ENCODE assay signal across 15 cellular contexts in the genomic region with DNA sequence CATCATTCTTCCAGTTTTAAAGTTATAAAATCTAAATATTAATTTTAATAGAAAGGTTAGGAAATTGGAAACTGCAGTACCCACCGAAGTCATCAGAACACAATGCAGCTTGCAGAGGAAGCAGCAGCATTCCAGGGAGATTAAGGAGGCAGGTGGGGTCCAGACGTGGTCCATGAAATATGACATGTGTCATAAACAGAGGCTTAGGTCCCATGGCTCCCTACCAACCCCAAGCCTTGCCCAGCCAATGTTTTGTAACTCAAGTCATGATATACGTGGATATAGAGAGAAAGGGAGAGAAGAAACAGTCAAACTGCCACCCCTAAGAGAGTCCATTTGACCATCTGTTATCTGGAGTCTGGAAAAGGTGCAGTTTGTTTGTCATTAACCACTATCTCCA.
"Had no signal": no experiment of that assay in that cellular context is flagged by ENCODE, and none has a peak within 500 bp of the region (broad histone marks: within the 10 kb centered on the region; RNA-seq: fewer than 3 reads in every experiment).

No MANE protein-coding gene starts in this region.

- DNase-seq: activated CD4-positive, alpha-beta memory T cell treated with anti-CD3 and anti-CD28 coated beads for 36 hours; activated CD4-positive, alpha-beta T cell treated with anti-CD3 and anti-CD28 coated beads for 48 hours; activated naive CD4-positive, alpha-beta T cell treated with anti-CD3 and anti-CD28 coated beads, Interleukin-2, amount 10 ng/mL, durations not matched to agents 7 days and 5 days; activated T-cell treated with anti-CD3 and anti-CD28 coated beads, Interleukin-2, amount 50 U/mL, for 48 hours; cortex of kidney; foreskin melanocyte; left ventricle myocardium inferior; nephron progenitor cell; nucleus accumbens; small intestine; stimulated activated CD4-positive, alpha-beta T cell treated with anti-CD3 and anti-CD28 coated beads, Interleukin-2, amount 100 ng/mL, for 24 hours; T1000 had no signal

- H3K27me3 ChIP-seq: cardiac muscle cell had no signal

- H3K4me3 ChIP-seq: cardiac muscle cell, left ventricle myocardium inferior, thoracic aorta had no signal

- H3K9me3 ChIP-seq: thoracic aorta had no signal

- H3K36me3 ChIP-seq: cardiac muscle cell, left ventricle myocardium inferior, thoracic aorta had no signal

- H3K4me1 ChIP-seq: left ventricle myocardium inferior, parathyroid adenoma had no signal

- H3K27ac ChIP-seq: cardiac muscle cell, left ventricle myocardium inferior, parathyroid adenoma, thoracic aorta had no signal
